In the genomic region with DNA sequence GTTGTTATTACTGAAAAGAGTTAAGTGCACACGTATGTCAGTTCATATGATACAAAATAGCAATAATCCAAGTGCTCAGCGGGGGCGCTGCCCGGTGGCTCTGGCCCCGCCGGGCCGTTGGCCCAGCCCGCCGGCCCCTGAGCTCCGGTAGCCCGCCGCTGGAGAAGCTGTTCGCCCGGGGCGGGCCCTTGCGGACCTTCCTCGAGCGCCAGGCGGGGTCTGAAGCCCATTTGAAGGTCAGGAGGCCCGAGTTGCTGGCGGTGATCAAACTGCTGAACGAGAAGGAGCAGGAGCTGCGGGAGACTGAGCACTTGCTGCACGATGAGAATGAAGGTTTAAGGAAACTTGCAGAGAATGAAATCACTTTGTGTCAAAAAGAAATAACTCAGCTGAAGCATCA, we compare ENCODE assay signal across 8 cellular contexts.
DNase-seq lines count a peak whose midpoint lies in the region; ATAC-seq and TF ChIP-seq lines count a peak whose summit lies in the region.
"Not testable (repeated sequence)": the region's sequence is repeated elsewhere in the genome, so short reads cannot be mapped to it uniquely, and the experiment has no call there.

No MANE protein-coding gene starts in this region.

- peak overlapping the region; percentile 58 for H3K4me3 ChIP-seq in AG04450 (ENCODE audit: low read depth, low read length)
- peak overlapping the region; percentile 40 for H3K4me3 ChIP-seq in H7 (ENCODE audit: insufficient read depth, low read depth, low read length)
- peak overlapping the region; percentile 39 to 40 for H3K4me3 ChIP-seq in ascending aorta
- H3K4me3 ChIP-seq in fibroblast of pulmonary artery (replicated peaks; ENCODE audit: low read depth, low read length): peak overlapping the region; percentile 49
- H3K4me3 ChIP-seq in rectal smooth muscle tissue (ENCODE audit: low read length): peak overlapping the region; percentile 21

- not testable (repeated sequence) for H3K4me1 ChIP-seq in ascending aorta; rectal smooth muscle tissue (ENCODE audit: control insufficient read depth, insufficient read depth, low read length)

- intact Hi-C loops in ascending aorta (cut with DNase I); left colon (cut with DNase I, micrococcal nuclease): not testable (repeated sequence)

- not testable (repeated sequence) for H3K9me3 ChIP-seq in AG04450 (ENCODE audit: control insufficient read depth, insufficient read depth, low read length); ascending aorta

- H3K27me3 ChIP-seq in AG04450 (ENCODE audit: control insufficient read depth, insufficient read depth, low read length); H7 (ENCODE audit: control insufficient read depth, insufficient read depth, low read length); ascending aorta; rectal smooth muscle tissue (ENCODE audit: control insufficient read depth, insufficient read depth, low read length): not testable (repeated sequence)

- H3K9ac ChIP-seq in rectal smooth muscle tissue (ENCODE audit: low read length): not testable (repeated sequence)

- H3K36me3 ChIP-seq in H7 (replicated peaks; ENCODE audit: control insufficient read depth, insufficient read depth, low read length); ascending aorta; rectal smooth muscle tissue (ENCODE audit: control insufficient read depth, insufficient read depth, low read length): not testable (repeated sequence)

- DNase-seq in AG04450 (ENCODE audit: low read depth, low spot score); H7; ascending aorta (ENCODE audit: low spot score in 2 of 2); left colon: not testable (repeated sequence)
- DNase-seq in M059J (ENCODE audit: low read depth) (peak; percentile 9), fibroblast of pulmonary artery (ENCODE audit: low read depth) (peak; percentile 1)

- POLR2A ChIA-PET in AG04450 (lab: Yijun Ruan, JAX): interaction anchor here (0.5 kb wide), 1 partner anchor 1827 kb away, joined by 5 read pairs; no protein-coding TSS in a partner anchor

- CTCF ChIA-PET in AG04450 (lab: Charles Lee): not testable (repeated sequence)

- not testable (repeated sequence) for TF ChIP-seq CTCF in AG04450 (IDR thresholded peaks at IDR 0.05; ENCODE audit: low read depth, low read length); ascending aorta (IDR thresholded peaks at IDR 0.05); fibroblast of pulmonary artery (IDR thresholded peaks at IDR 0.05; ENCODE audit: low read length, missing control alignments)

- H3K27ac ChIP-seq in AG04450 (ENCODE audit: low read depth, low read length); ascending aorta; rectal smooth muscle tissue (ENCODE audit: low read depth, low read length): not testable (repeated sequence)

- ATAC-seq in SK-N-SH treated with all-trans-retinoic acid at 6 μM for 48 hours: peak; percentile 85
- ATAC-seq in left colon: peak; percentile 40
